In the genomic region with DNA sequence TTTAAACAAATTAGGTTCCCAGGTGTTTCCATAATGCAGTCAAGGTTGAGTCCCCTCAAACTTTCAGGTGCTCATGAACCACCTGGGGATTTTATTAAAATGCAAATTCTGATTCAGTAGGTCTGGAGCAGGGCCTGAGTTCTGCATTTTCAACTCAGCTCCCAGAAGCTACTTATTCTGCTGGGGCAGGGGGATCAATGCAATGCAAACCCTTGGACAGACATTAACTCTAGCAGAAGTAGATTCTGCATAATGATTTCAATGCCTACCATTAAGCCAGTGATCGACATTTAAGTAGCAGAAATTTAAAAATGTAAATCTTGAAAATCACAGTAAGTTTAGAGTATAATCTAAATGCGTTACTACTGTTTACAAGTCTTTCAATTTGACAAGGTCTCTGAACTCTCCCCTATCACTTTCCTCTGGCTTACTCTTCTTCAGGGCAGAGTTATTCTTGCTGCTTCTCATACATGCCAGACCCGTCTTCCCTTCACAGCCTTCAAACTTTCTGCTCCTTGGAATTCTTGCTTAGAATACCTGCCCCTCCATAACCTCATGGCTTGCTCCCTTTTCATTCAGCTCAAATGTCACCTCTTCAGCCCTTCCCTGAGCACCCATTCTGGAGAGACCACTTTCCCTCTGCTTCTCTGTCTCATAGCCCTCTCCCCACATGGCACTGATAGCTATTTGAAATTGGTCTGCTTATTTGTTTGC, we compare ENCODE assay signal across 18 cellular contexts.
"Had no signal": no experiment of that assay in that cellular context is flagged by ENCODE, and none has a peak within 500 bp of the region (broad histone marks: within the 10 kb centered on the region; RNA-seq: fewer than 3 reads in every experiment).

No MANE protein-coding gene starts in this region.

- H3K4me3 Mint-ChIP-seq: activated CD8-positive, alpha-beta memory T cell treated with anti-CD3 and anti-CD28 coated beads, Interleukin-2, amount 10 ng/mL, durations not matched to agents 7 days and 5 days; activated T-cell treated with anti-CD3 and anti-CD28 coated beads, Interleukin-2, amount 50 U/mL, for 4 hours; naive thymus-derived CD4-positive, alpha-beta T cell had no signal

- H3K9me3 Mint-ChIP-seq: activated naive CD4-positive, alpha-beta T cell treated with anti-CD3 and anti-CD28 coated beads, Interleukin-2, amount 50 U/mL, for 72 hours; activated T-cell treated with anti-CD3 and anti-CD28 coated beads, Interleukin-2, amount 50 U/mL, for 4 hours; naive thymus-derived CD4-positive, alpha-beta T cell; type B pancreatic cell had no signal

- ATAC-seq: activated CD8-positive, alpha-beta memory T cell treated with anti-CD3 and anti-CD28 coated beads, Interleukin-2, amount 10 ng/mL, durations not matched to agents 7 days and 5 days; activated naive CD4-positive, alpha-beta T cell treated with anti-CD3 and anti-CD28 coated beads, Interleukin-2, amount 50 U/mL, for 72 hours; activated T-cell treated with anti-CD3 and anti-CD28 coated beads, Interleukin-2, amount 50 U/mL, for 4 hours; foreskin keratinocyte; naive thymus-derived CD4-positive, alpha-beta T cell; stimulated activated naive CD8-positive, alpha-beta T cell treated with anti-CD3 and anti-CD28 coated beads, Interleukin-15, Interleukin-2, amounts not matched to agents 100 U/mL and 50 U/mL, for 24 hours had no signal

- H3K27me3 ChIP-seq: brain microvascular endothelial cell, foreskin keratinocyte, ovary, suprapubic skin had no signal

- H3K4me3 ChIP-seq: lung, ovary, suprapubic skin had no signal

- H3K4me1 Mint-ChIP-seq: activated CD8-positive, alpha-beta memory T cell treated with anti-CD3 and anti-CD28 coated beads, Interleukin-2, amount 10 ng/mL, durations not matched to agents 7 days and 5 days; naive thymus-derived CD4-positive, alpha-beta T cell had no signal

- H3K4me1 ChIP-seq: foreskin keratinocyte, suprapubic skin had no signal

- H3K27ac Mint-ChIP-seq: activated CD8-positive, alpha-beta memory T cell treated with anti-CD3 and anti-CD28 coated beads, Interleukin-2, amount 10 ng/mL, durations not matched to agents 7 days and 5 days; naive thymus-derived CD4-positive, alpha-beta T cell; type B pancreatic cell had no signal

- H3K36me3 Mint-ChIP-seq: activated CD8-positive, alpha-beta memory T cell treated with anti-CD3 and anti-CD28 coated beads, Interleukin-2, amount 10 ng/mL, durations not matched to agents 7 days and 5 days; activated naive CD4-positive, alpha-beta T cell treated with anti-CD3 and anti-CD28 coated beads, Interleukin-2, amount 50 U/mL, for 72 hours; naive thymus-derived CD4-positive, alpha-beta T cell; type B pancreatic cell had no signal

- H3K36me3 ChIP-seq: brain microvascular endothelial cell, ovary, suprapubic skin had no signal

- H3K9me3 ChIP-seq: ovary had no signal

- DNase-seq: activated CD4-positive, alpha-beta T cell treated with anti-CD3 and anti-CD28 coated beads for 1 hour; activated CD4-positive, alpha-beta T cell treated with anti-CD3 and anti-CD28 coated beads, Interleukin-2, amount 50 U/mL, for 48 hours; activated CD8-positive, alpha-beta memory T cell treated with anti-CD3 and anti-CD28 coated beads, Interleukin-2, amount 10 ng/mL, durations not matched to agents 7 days and 5 days; activated effector memory CD4-positive, alpha-beta T cell treated with anti-CD3 and anti-CD28 coated beads, Interleukin-2, amount 50 U/mL, for 16 hours; activated T-cell treated with anti-CD3 and anti-CD28 coated beads, Interleukin-2, amount 50 U/mL, for 4 hours; amygdala; brain microvascular endothelial cell; dermis blood vessel endothelial cell; foreskin keratinocyte; naive thymus-derived CD4-positive, alpha-beta T cell; ovary; stimulated activated CD4-positive, alpha-beta T cell treated with anti-CD3 and anti-CD28 coated beads, Interleukin-4, amount 100 ng/mL, for 1 hour; stimulated activated CD8-positive, alpha-beta memory T cell treated with anti-CD3 and anti-CD28 coated beads, Interleukin-4, amount 100 ng/mL, for 48 hours; stimulated activated naive CD8-positive, alpha-beta T cell treated with anti-CD3 and anti-CD28 coated beads, Interleukin-15, Interleukin-2, amounts not matched to agents 100 U/mL and 50 U/mL, for 24 hours had no signal
